Comparison of ENCODE assay signal across 1 cellular context in genomic region chr3:72814308-72814707, GRCh38.
TF ChIP-seq lines count a peak whose summit lies in the region.

No MANE protein-coding gene starts in this region.

TF ChIP-seq in GM12878, 131 proteins besides CTCF, POLR2A, EP300 and RAD21 (continued from another document):
- TF ChIP-seq NKRF (conservative IDR thresholded peaks at IDR 0.05) (0 out of 2 replicates have a peak, but pooled peaks have one; percentile 17), ZNF217 (IDR thresholded peaks at IDR 0.05) (0 out of 2 replicates have a peak, but pooled peaks have one; percentile 34), ATF3 (IDR thresholded peaks at IDR 0.05; ENCODE audit: borderline replicate concordance, extremely low read depth, low read depth, low read length) (no peak), SPI1 (IDR thresholded peaks at IDR 0.05; ENCODE audit: borderline replicate concordance, insufficient read depth, low read depth, low read length) (peak; percentile 91), RELB (IDR thresholded peaks at IDR 0.05; ENCODE audit: low read depth) (peak; percentile 41; the same call in 1 of the 2 replicates), BCL11A (IDR thresholded peaks at IDR 0.05; ENCODE audit: low read depth, low read length) (peak; percentile 76), MTA2 (IDR thresholded peaks at IDR 0.05; ENCODE audit: low read depth) (peak; percentile 91), JUND (IDR thresholded peaks at IDR 0.05; ENCODE audit: low read depth, low read length) (no peak), CREB1 (IDR thresholded peaks at IDR 0.05; ENCODE audit: low read depth) (peak; percentile 94), HDAC2 (IDR thresholded peaks at IDR 0.05) (no peak), SIN3A (IDR thresholded peaks at IDR 0.05; ENCODE audit: low read depth, low read length) (no peak), RUNX3 (IDR thresholded peaks at IDR 0.05; ENCODE audit: low read length) (peak; percentile 65; the same call in 1 of the 2 replicates), ETV6 (conservative IDR thresholded peaks at IDR 0.05 in 1 of 2, IDR thresholded peaks at IDR 0.05 in 1 of 2; ENCODE audit: borderline replicate concordance in 1 of 2, low read depth in 1 of 2) (peak in 1 of 2 experiments; percentile 42; a peak in 1 of 4 replicates), ATF2 (IDR thresholded peaks at IDR 0.05; ENCODE audit: low read length) (peak; percentile 85), NFIC (IDR thresholded peaks at IDR 0.05; ENCODE audit: low read depth, low read length) (peak; percentile 85; the same call in 1 of the 2 replicates), GABPA (IDR thresholded peaks at IDR 0.05; ENCODE audit: low read depth) (peak; percentile 31; the same call in 1 of the 2 replicates), JUNB (IDR thresholded peaks at IDR 0.05) (peak; percentile 90), IKZF1 (conservative IDR thresholded peaks at IDR 0.05) (peak; percentile 45), KAT2A (conservative IDR thresholded peaks at IDR 0.05; ENCODE audit: control insufficient read depth, low read depth, low read length) (no peak), MEF2B (IDR thresholded peaks at IDR 0.05; ENCODE audit: partially characterized antibody, poor library complexity, severe bottlenecking) (peak; percentile 70), NBN (IDR thresholded peaks at IDR 0.05) (0 out of 2 replicates have a peak, but pooled peaks have one; percentile 31), IRF4 (IDR thresholded peaks at IDR 0.05; ENCODE audit: low read depth, low read length) (0 out of 2 replicates have a peak, but pooled peaks have one; percentile 52)
